9 cellular contexts compared by ENCODE assay signal in genomic region chr7:106959753-106960152, GRCh38.
DNase-seq lines count a peak whose midpoint lies in the region; ATAC-seq, FAIRE-seq and TF ChIP-seq lines count a peak whose summit lies in the region.
"Had no signal": no experiment of that assay in that cellular context is flagged by ENCODE, and none has a peak within 500 bp of the region (broad histone marks: within the 10 kb centered on the region; RNA-seq: fewer than 3 reads in every experiment).

No MANE protein-coding gene starts in this region.

- no peak overlapping the region for H3K4me3 ChIP-seq in GM12878
- no peak overlapping the region for H3K4me3 ChIP-seq in retinal pigment epithelial cell (ENCODE audit: low read length)

- ATAC-seq in HG03039 (IDR thresholded peaks at IDR 0.05; ENCODE audit: unreplicated experiment) (peak; percentile 59), GM12878 (peak; percentile 84), GM19455 (IDR thresholded peaks at IDR 0.05; ENCODE audit: unreplicated experiment) (no peak), GM18907 (IDR thresholded peaks at IDR 0.05; ENCODE audit: unreplicated experiment) (no peak)

- H3K27me3 ChIP-seq in GM12878 (replicated peaks in 1 of 2; ENCODE audit: control insufficient read depth in 2 of 2, insufficient read depth in 2 of 2, low read length in 1 of 2): 0 out of 4 replicates have a peak, but pooled peaks cover 0 to 6% of the 10 kb centered on the region in 2 experiments

- no peak for TF ChIP-seq EP300 in GM12878 (IDR thresholded peaks at IDR 0.05; ENCODE audit: borderline replicate concordance in 1 of 2, control insufficient read depth in 1 of 2, low read depth in 2 of 2, low read length in 2 of 2)

- no peak overlapping the region for H3K4me2 ChIP-seq in GM12878 (ENCODE audit: control insufficient read depth, insufficient read depth)

- no peak for TF ChIP-seq POLR2A in GM12878 (IDR thresholded peaks at IDR 0.05; ENCODE audit: low read depth, low read length)

- SMC1A ChIA-PET in GM12878 (lab: Charles Lee; ENCODE audit: uncharacterized antibody, unreplicated experiment): no interaction called here

- H3K79me2 ChIP-seq in GM12878 (ENCODE audit: control insufficient read depth, insufficient read depth, low read length): no peaks in the 10 kb centered on the region

- TF ChIP-seq CTCF in GM12878 (IDR thresholded peaks at IDR 0.05 in 2 of 3, conservative IDR thresholded peaks at IDR 0.05 in 1 of 3; ENCODE audit: control insufficient read depth in 2 of 3, extremely low read depth in 1 of 3, insufficient read depth in 1 of 3, low read depth in 3 of 3, low read length in 3 of 3) (peak in 2 of 3 experiments; percentile 30 to 43; a peak in 3 of 6 replicates), retinal pigment epithelial cell (conservative IDR thresholded peaks at IDR 0.05; ENCODE audit: low read depth, low read length) (peak; percentile 30)

- CTCF ChIA-PET in GM12878 (lab: Yijun Ruan, JAX): no interaction called here

- DNase-seq in activated CD4-positive, alpha-beta T cell treated with anti-CD3 and anti-CD28 coated beads for 48 hours: peak; percentile 31
- DNase-seq in activated CD4-positive, alpha-beta T cell treated with anti-CD3 and anti-CD28 coated beads for 1 hour: no peak
- DNase-seq in GM12878 (ENCODE audit: low read depth, low spot score): no peak
- no peak for DNase-seq in retinal pigment epithelial cell (ENCODE audit: low read depth)
- no peak for DNase-seq in retina
- DNase-seq: AML-193 had no signal

- no peak overlapping the region for H3K9ac ChIP-seq in GM12878 (ENCODE audit: control insufficient read depth, insufficient read depth, low read length)

- H3K36me3 ChIP-seq in GM12878 (ENCODE audit: control insufficient read depth in 2 of 2, insufficient read depth in 2 of 2, low read length in 1 of 2): no peaks in the 10 kb centered on the region

- FAIRE-seq in GM12878 (lab: Jason Lieb, UNC): no peak

- H3K4me1 ChIP-seq in GM12878 (ENCODE audit: control insufficient read depth, insufficient read depth, low read length): no peaks in the 10 kb centered on the region

- 0% methylated on average over 2 of the region's 2 CpGs for WGBS in GM12878 (ENCODE audit: insufficient coverage, insufficient replicate concordance, low lambda C conversion rate, missing lambda C conversion rate)

- in situ Hi-C loops in GM12878 (cut with MboI): no loop called here

- no peaks in the 10 kb centered on the region for H4K20me1 ChIP-seq in GM12878 (ENCODE audit: control insufficient read depth, insufficient read depth)

- no peak for TF ChIP-seq RAD21 in GM12878 (IDR thresholded peaks at IDR 0.05; ENCODE audit: insufficient read depth, low read depth, low read length)

- no peak overlapping the region for H3K27ac ChIP-seq in GM12878 (ENCODE audit: control insufficient read depth, insufficient read depth)

- no TSS peak for BruUV-seq in GM12878 (replicated peaks; lab: Mats Ljungman, UMichigan)

- intact Hi-C loops in GM12878 (cut with micrococcal nuclease; ENCODE audit: unreplicated experiment): no loop called here

- POLR2A ChIA-PET in GM12878 (lab: Charles Lee): no interaction called here

- H3K9me3 ChIP-seq in GM12878 (replicated peaks; ENCODE audit: control insufficient read depth, insufficient read depth, low read length): no peaks in the 10 kb centered on the region

- H2AFZ ChIP-seq in GM12878 (ENCODE audit: control insufficient read depth, low read depth, low read length): no peak overlapping the region

- RAD21 ChIA-PET in GM12878 (lab: Charles Lee; ENCODE audit: unreplicated experiment): no interaction called here

TF ChIP-seq in GM12878, 131 proteins besides CTCF, POLR2A, EP300 and RAD21:
- TF ChIP-seq CBX5 (IDR thresholded peaks at IDR 0.05; ENCODE audit: low read depth) (no peak), RB1 (IDR thresholded peaks at IDR 0.05; ENCODE audit: borderline replicate concordance) (no peak), CHD4 (IDR thresholded peaks at IDR 0.05) (no peak)

Comparison
In these comparisons a context has a peak if more than half of its experiments do, and no peak if none do; other contexts are left out.
1. ATAC-seq: peak in HG03039 (single experiment) and GM12878 (single experiment); none in GM19455 (single experiment) and GM18907 (single experiment).